ENCODE assay signal across 16 cellular contexts in the genomic region with DNA sequence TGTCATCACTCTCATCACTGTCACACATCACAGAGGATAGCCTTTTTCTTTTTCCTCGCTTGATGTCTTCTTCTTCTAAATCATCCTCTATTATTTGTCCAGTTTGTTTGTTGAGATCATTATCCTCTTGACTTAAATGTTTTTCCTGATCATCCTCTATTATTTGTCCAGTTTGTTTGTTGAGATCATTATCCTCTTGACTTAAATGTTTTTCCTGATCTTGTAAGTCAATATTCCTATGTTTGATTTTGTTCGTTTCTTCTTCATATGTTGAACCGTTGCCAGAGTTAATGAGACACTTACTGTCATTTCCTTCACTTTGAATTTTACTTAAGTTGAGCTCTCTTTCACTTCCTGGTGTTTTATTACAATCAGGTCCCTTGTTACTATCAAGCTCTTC. TPM values are rescaled to one million over a fixed set of nuclear protein-coding genes. Genes with fewer than 3 reads are reported as not detected.
DNase-seq lines count a peak whose midpoint lies in the region; ATAC-seq and TF ChIP-seq lines count a peak whose summit lies in the region.
"Had no signal": no experiment of that assay in that cellular context is flagged by ENCODE, and none has a peak within 500 bp of the region (broad histone marks: within the 10 kb centered on the region; RNA-seq: fewer than 3 reads in every experiment).

No MANE protein-coding gene starts in this region.

- 100% methylated on average over 3 of the region's 3 CpGs for WGBS in mammary epithelial cell (ENCODE audit: low coverage, missing lambda C conversion rate)

- dilution Hi-C loops in mammary epithelial cell (cut with HindIII; ENCODE audit: low sequenced_read_pairs), result no loop called here

- H3K27me3 Mint-ChIP-seq in activated T-cell treated with anti-CD3 and anti-CD28 coated beads, Interleukin-2, amount 50 U/mL, for 72 hours (ENCODE audit: low read depth), result no peaks in the 10 kb centered on the region
- H3K27me3 Mint-ChIP-seq in HFFc6 (ENCODE audit: insufficient read depth), result no peaks in the 10 kb centered on the region
- H3K27me3 Mint-ChIP-seq: central memory CD8-positive, alpha-beta T cell had no signal

- no peak overlapping the region for H3K4me2 ChIP-seq in mammary epithelial cell (ENCODE audit: insufficient read depth, low read depth, low read length)
- H3K4me2 ChIP-seq: smooth muscle cell had no signal

- no peaks in the 10 kb centered on the region for H3K9me3 Mint-ChIP-seq in activated T-cell treated with anti-CD3 and anti-CD28 coated beads, Interleukin-2, amount 50 U/mL, for 72 hours
- H3K9me3 Mint-ChIP-seq in HFFc6, result no peaks in the 10 kb centered on the region
- H3K9me3 Mint-ChIP-seq: central memory CD8-positive, alpha-beta T cell had no signal

- intact Hi-C loops in mammary epithelial cell (cut with micrococcal nuclease), result no loop called here

- H3K36me3 ChIP-seq in mammary epithelial cell (ENCODE audit: insufficient read depth, low read length), result peaks cover 5% of the 10 kb centered on the region
- H3K36me3 ChIP-seq: vagina had no signal

- H3K36me3 Mint-ChIP-seq in activated T-cell treated with anti-CD3 and anti-CD28 coated beads, Interleukin-2, amount 50 U/mL, for 72 hours (ENCODE audit: insufficient read depth in 2 of 2), result peaks cover 8 to 22% of the 10 kb centered on the region in 2 donors
- peaks cover 19% of the 10 kb centered on the region for H3K36me3 Mint-ChIP-seq in HFFc6 (ENCODE audit: low read depth)

- no peaks in the 10 kb centered on the region for H3K27me3 ChIP-seq in mammary epithelial cell (ENCODE audit: insufficient read depth, low read length)
- H3K27me3 ChIP-seq: adrenal gland, foreskin keratinocyte, stomach, vagina had no signal

- H3K4me3 ChIP-seq in mammary epithelial cell (replicated peaks in 1 of 3; ENCODE audit: insufficient read depth in 1 of 3, low read depth in 2 of 3, low read length in 3 of 3), result no peak overlapping the region
- H3K4me3 ChIP-seq: adrenal gland, smooth muscle cell, stomach, vagina had no signal

- H3K9me3 ChIP-seq in mammary epithelial cell (replicated peaks; ENCODE audit: insufficient read depth, low read length), result no peaks in the 10 kb centered on the region
- H3K9me3 ChIP-seq: adrenal gland, stomach, vagina had no signal

- TF ChIP-seq CTCF in HFFc6 (IDR thresholded peaks at IDR 0.05) (no peak), mammary epithelial cell (conservative IDR thresholded peaks at IDR 0.05 in 1 of 2, IDR thresholded peaks at IDR 0.05 in 1 of 2; ENCODE audit: extremely low read depth in 1 of 2, insufficient read depth in 1 of 2, low read depth in 1 of 2, low read length in 2 of 2) (no peak)

- TSS peak; percentile 11 for BruUV-seq in mammary epithelial cell (replicated peaks; lab: Mats Ljungman, UMichigan)

- peak overlapping the region; percentile 13 to 63 for H3K4me3 Mint-ChIP-seq in activated T-cell treated with anti-CD3 and anti-CD28 coated beads, Interleukin-2, amount 50 U/mL, for 72 hours
- no peak overlapping the region for H3K4me3 Mint-ChIP-seq in HFFc6
- H3K4me3 Mint-ChIP-seq: central memory CD8-positive, alpha-beta T cell had no signal

- in situ Hi-C loops in mammary epithelial cell (cut with MboI; ENCODE audit: low sequenced_read_pairs in 2 of 2), result loop anchor here in 1 of 2 donors (25.0 kb wide), 1 partner anchor 547 kb away; no protein-coding TSS in a partner anchor

- no peak overlapping the region for H3K9ac ChIP-seq in mammary epithelial cell (ENCODE audit: insufficient read depth, low read length)

- peaks cover 3% of the 10 kb centered on the region for H3K4me1 ChIP-seq in mammary epithelial cell (ENCODE audit: insufficient read depth, low read length)

- peaks cover 36% of the 10 kb centered on the region for H3K79me2 ChIP-seq in mammary epithelial cell (ENCODE audit: insufficient read depth, low read length)

- peaks cover 2% of the 10 kb centered on the region for H4K20me1 ChIP-seq in mammary epithelial cell (ENCODE audit: insufficient read depth, low read length)

- DNase-seq in activated T-cell treated with anti-CD3 and anti-CD28 coated beads, Interleukin-2, amount 50 U/mL, for 72 hours, result no peak
- DNase-seq in activated T-cell treated with anti-CD3 and anti-CD28 coated beads, Interleukin-2, amount 50 U/mL, for 1 hour, result no peak
- DNase-seq in HFFc6 (no peak), NCI-H510A treated with DMSO at 0.1 percent for 48 hours (lab: John Stamatoyannopoulos, UW) (peak; percentile 86), mammary epithelial cell (no peak)
- DNase-seq: activated CD8-positive, alpha-beta memory T cell treated with anti-CD3 and anti-CD28 coated beads for 24 hours; adrenal gland; foreskin keratinocyte; left ventricle myocardium superior; stomach had no signal

- CTCF ChIA-PET in mammary epithelial cell (lab: Charles Lee; ENCODE audit: low non-redundant PET), result no interaction called here

- H3K27ac ChIP-seq in mammary epithelial cell (ENCODE audit: insufficient read depth, low read depth, low read length), result no peak overlapping the region
- H3K27ac ChIP-seq: adrenal gland, foreskin keratinocyte, stomach, vagina had no signal

- H3K4me1 Mint-ChIP-seq in activated T-cell treated with anti-CD3 and anti-CD28 coated beads, Interleukin-2, amount 50 U/mL, for 72 hours (ENCODE audit: low read depth), result peaks cover 42% of the 10 kb centered on the region
- peaks cover 38% of the 10 kb centered on the region for H3K4me1 Mint-ChIP-seq in HFFc6 (ENCODE audit: low read depth)

- no peak overlapping the region for H2AFZ ChIP-seq in mammary epithelial cell (ENCODE audit: low read depth, low read length)

- H3K27ac Mint-ChIP-seq in activated T-cell treated with anti-CD3 and anti-CD28 coated beads, Interleukin-2, amount 50 U/mL, for 72 hours, result peak overlapping the region; percentile 67
- H3K27ac Mint-ChIP-seq in HFFc6, result peak overlapping the region; percentile 44; the same call in 1 of the 2 replicates

- ATAC-seq in activated T-cell treated with anti-CD3 and anti-CD28 coated beads, Interleukin-2, amount 50 U/mL, for 72 hours (replicated peaks in 1 of 2), result no peak
- no peak for ATAC-seq in HG03159 (IDR thresholded peaks at IDR 0.05; ENCODE audit: unreplicated experiment)
- no peak for ATAC-seq in activated CD4-positive, CD25-positive, alpha-beta regulatory T cell treated with anti-CD3 and anti-CD28 coated beads, Interleukin-2, amount 50 U/mL, for 24 hours
- no peak for ATAC-seq in GM19463 (IDR thresholded peaks at IDR 0.05; ENCODE audit: unreplicated experiment)
- ATAC-seq: foreskin keratinocyte, left ventricle myocardium superior had no signal

RNA-seq across cellular contexts. Expression of a gene that starts 5.6 kb away (rescaled TPM):
- total RNA-seq in activated T-cell treated with anti-CD3 and anti-CD28 coated beads, Interleukin-2, amount 50 U/mL, for 72 hours, result 10 to 100 TPM; 44.6 to 55.3 TPM
- 10 to 100 TPM; 14.0 to 18.2 (median 17.2) TPM for total RNA-seq in HFFc6 (2021; fragmentation: NEBNext Ultra II Directional; extraction: Animal tissue kit (Norgen Biotek cat#: 25700))
- 10 to 100 TPM; 14.3 to 17.9 TPM for total RNA-seq in mammary epithelial cell
- 4.7 TPM for polyA plus RNA-seq in mammary epithelial cell
- polyA minus RNA-seq in mammary epithelial cell, result 3.5 TPM

RNA-seq across cellular contexts. Expression of a gene that starts 5.7 kb away (rescaled TPM):
- 10 to 100 TPM; 10.6 to 11.0 TPM for total RNA-seq in activated T-cell treated with anti-CD3 and anti-CD28 coated beads, Interleukin-2, amount 50 U/mL, for 72 hours
- 10 to 100 TPM; 11.1 to 15.1 (median 13.5) TPM for total RNA-seq in HFFc6 (2021; fragmentation: NEBNext Ultra II Directional; extraction: Animal tissue kit (Norgen Biotek cat#: 25700))
- total RNA-seq in mammary epithelial cell, result 1 to 10 TPM; 7.2 to 9.6 TPM
- polyA plus RNA-seq in mammary epithelial cell, result 3.0 TPM
- 4.7 TPM for polyA minus RNA-seq in mammary epithelial cell

RNA-seq across cellular contexts. Expression of a gene that starts 41.2 kb away (rescaled TPM):
- 10 to 100 TPM; 30.5 to 34.6 TPM for total RNA-seq in activated T-cell treated with anti-CD3 and anti-CD28 coated beads, Interleukin-2, amount 50 U/mL, for 72 hours
- total RNA-seq in HFFc6 (2021; fragmentation: NEBNext Ultra II Directional; extraction: Animal tissue kit (Norgen Biotek cat#: 25700)), result 10 to 100 TPM; 24.9 to 30.8 (median 28.3) TPM
- 10 to 100 TPM in 1 of 2 donors, 1 to 10 TPM in 1; 9.5 to 14.2 TPM for total RNA-seq in mammary epithelial cell
- polyA plus RNA-seq in mammary epithelial cell, result 7.5 TPM
- 15.6 TPM for polyA minus RNA-seq in mammary epithelial cell
